ENCODE assay signal across 16 cellular contexts in the genomic region with DNA sequence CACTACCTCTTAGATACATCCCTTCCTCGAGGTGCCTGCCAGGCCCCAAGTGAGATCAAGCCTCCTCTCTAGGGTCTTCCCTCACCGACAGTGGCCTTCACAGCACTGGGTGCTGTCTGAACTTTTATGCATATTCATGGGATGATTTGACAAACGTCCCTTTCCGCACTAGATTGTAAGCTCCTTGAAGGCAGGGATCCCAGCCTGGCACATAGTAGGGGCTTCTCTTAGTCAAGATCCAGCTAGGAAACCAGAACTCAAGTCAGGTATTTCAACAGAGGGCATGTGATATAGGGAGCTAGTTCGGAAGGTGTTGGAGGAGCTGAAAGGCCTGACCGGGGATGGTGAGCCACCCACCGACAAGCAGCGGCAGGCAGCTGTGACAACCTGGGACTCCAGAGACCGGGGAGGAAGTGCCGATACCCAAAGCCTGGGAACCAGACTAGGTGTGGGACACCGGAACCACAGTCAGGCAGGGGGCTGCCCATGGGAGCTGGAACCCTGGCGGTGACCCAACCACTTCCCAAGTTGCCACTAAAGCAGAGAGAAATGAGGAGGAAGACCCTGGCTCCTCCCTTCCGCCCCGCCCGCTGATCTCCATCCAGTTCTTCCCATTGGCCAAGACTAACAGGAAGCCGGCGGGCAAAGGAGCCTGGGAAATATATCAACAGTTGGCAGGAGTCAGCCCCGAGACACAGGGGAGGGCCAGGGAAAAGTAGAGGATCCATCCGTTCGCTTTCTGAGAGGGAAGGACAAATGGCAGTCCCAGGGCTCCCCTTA. TPM values are rescaled to one million over a fixed set of nuclear protein-coding genes. Genes with fewer than 3 reads are reported as not detected.
DNase-seq lines count a peak whose midpoint lies in the region; ATAC-seq, FAIRE-seq and TF ChIP-seq lines count a peak whose summit lies in the region.
"Had no signal": no experiment of that assay in that cellular context is flagged by ENCODE, and none has a peak within 500 bp of the region (broad histone marks: within the 10 kb centered on the region; RNA-seq: fewer than 3 reads in every experiment).

No MANE protein-coding gene starts in this region.

- H2AK5ac ChIP-seq in H1 (ENCODE audit: low read depth, low read length), result no peak overlapping the region

- no peak overlapping the region for H2AFZ ChIP-seq in H1 (ENCODE audit: low read length)
- H2AFZ ChIP-seq: PC-9 had no signal

- TF ChIP-seq POLR2A in H1 (IDR thresholded peaks at IDR 0.05; ENCODE audit: control extremely low read depth in 1 of 2, low read depth in 2 of 2, low read length in 2 of 2), result no peak

- no peak overlapping the region for H3K4me2 ChIP-seq in H1 (ENCODE audit: insufficient read depth in 1 of 2, low read depth in 2 of 2, low read length in 2 of 2)
- H3K4me2 ChIP-seq: A549, PC-9 had no signal

- ATAC-seq in right cardiac atrium, result peak; percentile 67 to 81
- no peak for ATAC-seq in HG03469 (IDR thresholded peaks at IDR 0.05; ENCODE audit: unreplicated experiment)
- ATAC-seq: A549 had no signal

- H3K79me2 ChIP-seq in H1 (ENCODE audit: control insufficient read depth in 1 of 2, insufficient read depth in 2 of 2, low read length in 2 of 2), result no peaks in the 10 kb centered on the region

- POLR2A ChIA-PET in H1 (lab: Charles Lee; ENCODE audit: partially characterized antibody), result no interaction called here

- H4K91ac ChIP-seq in H1 (replicated peaks; ENCODE audit: insufficient read length, low read length), result no peak overlapping the region

- H3K9me3 ChIP-seq in right cardiac atrium (ENCODE audit: control insufficient read depth, low read length), result no peaks in the 10 kb centered on the region
- H3K9me3 ChIP-seq in left ventricle myocardium inferior (replicated peaks), result no peaks in the 10 kb centered on the region
- no peaks in the 10 kb centered on the region for H3K9me3 ChIP-seq in H1 (ENCODE audit: insufficient read depth in 2 of 2, low read depth in 1 of 2, low read length in 1 of 2)
- H3K9me3 ChIP-seq: A549, Caco-2 had no signal

- H4K20me1 ChIP-seq in H1 (replicated peaks in 1 of 2; ENCODE audit: control insufficient read depth in 1 of 2, insufficient read depth in 2 of 2, low read length in 2 of 2), result no peaks in the 10 kb centered on the region

- H2BK15ac ChIP-seq in H1 (ENCODE audit: low read length), result peak overlapping the region; percentile 77; the same call in 1 of the 2 replicates

- no peak overlapping the region for H3K23ac ChIP-seq in H1 (ENCODE audit: insufficient read length)

- no peak overlapping the region for H2BK12ac ChIP-seq in H1 (ENCODE audit: low read depth, low read length)

- H3K27me3 ChIP-seq in right cardiac atrium (ENCODE audit: control insufficient read depth, insufficient read depth), result no peaks in the 10 kb centered on the region
- H3K27me3 ChIP-seq in left ventricle myocardium inferior (ENCODE audit: low read depth), result peaks cover 5% of the 10 kb centered on the region
- no peaks in the 10 kb centered on the region for H3K27me3 ChIP-seq in H1 (replicated peaks in 1 of 4; ENCODE audit: control insufficient read depth in 3 of 4, extremely low read depth in 1 of 4, insufficient read depth in 3 of 4, low read length in 3 of 4)

- H3K4me3 ChIP-seq in right cardiac atrium (ENCODE audit: low read length) (no peak overlapping the region), left ventricle myocardium inferior (no peak overlapping the region), H1 (ENCODE audit: extremely low read depth in 1 of 4, insufficient read depth in 2 of 4, low read depth in 3 of 4, low read length in 4 of 4) (no peak overlapping the region)
- H3K4me3 ChIP-seq: A549, PC-9 had no signal

- intact Hi-C loops in right cardiac atrium (cut with DNase I), result no loop called here
- intact Hi-C loops in left ventricle myocardium inferior (cut with micrococcal nuclease), result no loop called here
- intact Hi-C loops in posterior vena cava (cut with DNase I), result no loop called here

- H3K23me2 ChIP-seq in H1 (ENCODE audit: low read depth, low read length), result no peaks in the 10 kb centered on the region

- CTCF ChIA-PET in H1 (lab: Charles Lee; ENCODE audit: partially characterized antibody), result interaction anchor here (1.1 to 10.5 kb wide), 7 partner anchors 10 to 240 kb away, joined by 3 to 120 read pairs (median 4); no protein-coding TSS in a partner anchor

- H2BK120ac ChIP-seq in H1 (replicated peaks; ENCODE audit: low read depth, low read length), result no peak overlapping the region

- H4K8ac ChIP-seq in H1 (ENCODE audit: extremely low read depth, insufficient read depth, low read length), result no peak overlapping the region

- no peak for TF ChIP-seq CTCF in left ventricle myocardium inferior (IDR thresholded peaks at IDR 0.05; ENCODE audit: borderline replicate concordance)
- no peak for TF ChIP-seq CTCF in H1 (IDR thresholded peaks at IDR 0.05; ENCODE audit: control extremely low read depth in 1 of 3, insufficient read depth in 1 of 3, low read depth in 1 of 3, low read length in 3 of 3)

- H3K14ac ChIP-seq in H1 (ENCODE audit: insufficient read length), result no peak overlapping the region

- no peak for TF ChIP-seq EP300 in H1 (IDR thresholded peaks at IDR 0.05; ENCODE audit: borderline replicate concordance in 1 of 2, low read depth in 2 of 2, low read length in 2 of 2)

- H3K79me1 ChIP-seq in H1 (ENCODE audit: low read depth, low read length), result no peaks in the 10 kb centered on the region

- no peak overlapping the region for H3K4ac ChIP-seq in H1 (replicated peaks; ENCODE audit: insufficient read length, low read depth, low read length)

- no peak overlapping the region for H3K9ac ChIP-seq in H1 (replicated peaks in 1 of 4; ENCODE audit: extremely low read depth in 1 of 4, low read depth in 3 of 4, low read length in 3 of 4)

- no peaks in the 10 kb centered on the region for H3K4me1 ChIP-seq in right cardiac atrium (ENCODE audit: control insufficient read depth, insufficient read depth, low read length)
- peaks cover 25% of the 10 kb centered on the region for H3K4me1 ChIP-seq in left ventricle myocardium inferior
- peaks cover 0 to 7% (median 0%) of the 10 kb centered on the region in 4 experiments; a peak in 4 of 7 replicates for H3K4me1 ChIP-seq in H1 (replicated peaks in 1 of 4; ENCODE audit: control insufficient read depth in 3 of 4, insufficient read depth in 4 of 4, low read length in 3 of 4)

- no peak overlapping the region for H2BK20ac ChIP-seq in H1 (ENCODE audit: low read length)

- WGBS in right cardiac atrium, result 87% methylated on average over 20 of the region's 20 CpGs
- 80% methylated on average over 20 of the region's 20 CpGs; no CpG with 5 or more reads in 1 of the 2 experiments for WGBS in H1 (ENCODE audit: extremely low coverage in 1 of 2, insufficient coverage in 1 of 2, insufficient read length in 1 of 2, insufficient replicate concordance in 2 of 2, low coverage in 1 of 2, low lambda C conversion rate in 2 of 2, missing lambda C conversion rate in 1 of 2), 2 experiments

- 0 out of 2 replicates have a peak overlapping the region, but pooled peaks have one; percentile 17 for H2BK5ac ChIP-seq in H1 (ENCODE audit: low read depth, low read length)

- no peak for FAIRE-seq in H1 (lab: Jason Lieb, UNC)
- FAIRE-seq: A549 had no signal

- no peak overlapping the region for H3K18ac ChIP-seq in H1 (ENCODE audit: extremely low read depth, low read length)

- H3K56ac ChIP-seq in H1 (replicated peaks; ENCODE audit: insufficient read length, low read depth, low read length), result no peak overlapping the region

- no peak overlapping the region for H4K5ac ChIP-seq in H1 (ENCODE audit: insufficient read length, low read depth, low read length)

- peak; percentile 62 to 79 (median 74) for DNase-seq in right cardiac atrium
- DNase-seq in left ventricle myocardium inferior, result no peak
- DNase-seq in H1 (ENCODE audit: low read depth in 1 of 2, low spot score in 2 of 2), result no peak
- DNase-seq in posterior vena cava (ENCODE audit: low spot score), result peak; percentile 79
- no peak for DNase-seq in NCI-H748 (lab: John Stamatoyannopoulos, UW; ENCODE audit: unreplicated experiment)
- DNase-seq in SW 1271 (lab: John Stamatoyannopoulos, UW), result no peak
- DNase-seq: Caco-2, DMS153, KG1, NCI-H1436 treated with DMSO at 0.1 percent for 48 hours, NCI-H2029 treated with DMSO at 0.1 percent for 48 hours, NCI-H2171 treated with DMSO at 0.1 percent for 48 hours, NCI-H82, PC-9 had no signal

- TF ChIP-seq RAD21 in H1 (IDR thresholded peaks at IDR 0.05 in 1 of 2, conservative IDR thresholded peaks at IDR 0.05 in 1 of 2; ENCODE audit: low read depth in 2 of 2, low read length in 2 of 2), result no peak

- no peak overlapping the region for H3K27ac ChIP-seq in right cardiac atrium (ENCODE audit: low read length)
- H3K27ac ChIP-seq in left ventricle myocardium inferior (replicated peaks), result no peak overlapping the region
- no peak overlapping the region for H3K27ac ChIP-seq in H1 (ENCODE audit: low read depth, low read length)
- H3K27ac ChIP-seq: A549, PC-9 had no signal

- no peaks in the 10 kb centered on the region for H3K36me3 ChIP-seq in left ventricle myocardium inferior
- no peaks in the 10 kb centered on the region for H3K36me3 ChIP-seq in H1 (ENCODE audit: control insufficient read depth in 2 of 4, insufficient read depth in 4 of 4, low read length in 3 of 4)

TF ChIP-seq in H1, 55 proteins besides CTCF, POLR2A, EP300 and RAD21 (continues in another document):
- no peak for TF ChIP-seq SIRT6 (IDR thresholded peaks at IDR 0.05; ENCODE audit: low read length)
- TF ChIP-seq, protein P1, sequence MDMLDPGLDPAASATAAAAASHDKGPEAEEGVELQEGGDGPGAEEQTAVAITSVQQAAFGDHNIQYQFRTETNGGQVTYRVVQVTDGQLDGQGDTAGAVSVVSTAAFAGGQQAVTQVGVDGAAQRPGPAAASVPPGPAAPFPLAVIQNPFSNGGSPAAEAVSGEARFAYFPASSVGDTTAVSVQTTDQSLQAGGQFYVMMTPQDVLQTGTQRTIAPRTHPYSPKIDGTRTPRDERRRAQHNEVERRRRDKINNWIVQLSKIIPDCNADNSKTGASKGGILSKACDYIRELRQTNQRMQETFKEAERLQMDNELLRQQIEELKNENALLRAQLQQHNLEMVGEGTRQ (IDR thresholded peaks at IDR 0.05; ENCODE audit: low read length), result no peak
- no peak for TF ChIP-seq GABPA (IDR thresholded peaks at IDR 0.05; ENCODE audit: borderline replicate concordance, insufficient read depth, low read length)
- no peak for TF ChIP-seq TEAD4 (IDR thresholded peaks at IDR 0.05; ENCODE audit: low read depth, low read length)

RNA-seq across cellular contexts. Expression of a gene that starts 39.8 kb away (rescaled TPM):
- 10 to 100 TPM; 16.7 to 33.6 (median 27.3) TPM for total RNA-seq in right cardiac atrium
- 23.8 TPM for polyA plus RNA-seq in right cardiac atrium
- total RNA-seq in left ventricle myocardium inferior, result 49.6 TPM
- total RNA-seq in H1 (2021; fragmentation: NEBNext Ultra II Directional; extraction: Animal tissue kit (Norgen Biotek cat#: 25700)), result 7.9 and 8.6 TPM in 2 replicates
- 10.1 and 10.3 TPM in 2 replicates for polyA plus RNA-seq in H1 (2011; rRNA removed)
- 11.5 TPM for polyA plus RNA-seq in H1 (2011; cell fraction: cytosol; rRNA removed)
- polyA plus RNA-seq in H1 (2011; cell fraction: nucleus; rRNA removed), result 5.3 TPM
- polyA plus RNA-seq in H1 (2012, experiment 1 of 2), result 6.0 to 11.2 TPM (median 8.8 TPM) in 4 replicates
- polyA plus RNA-seq in H1 (2012, experiment 2 of 2), result 5.3 TPM
- polyA plus RNA-seq in H1 (2013, experiment 1 of 2), result 6.9 TPM
- 7.0 TPM for polyA plus RNA-seq in H1 (2013, experiment 2 of 2)
- polyA minus RNA-seq in H1 (2011; rRNA and poly(A)+ RNA removed), result 3.8 and 10.3 TPM in 2 replicates
- 6.8 TPM for polyA minus RNA-seq in H1 (2011; cell fraction: cytosol; rRNA and poly(A)+ RNA removed)
- polyA minus RNA-seq in H1 (2011; cell fraction: nucleus; rRNA and poly(A)+ RNA removed), result 2.9 TPM
- total RNA-seq in posterior vena cava, result 10 to 100 TPM; 26.8 to 28.6 TPM

Comparison
In these comparisons a context has a peak if more than half of its experiments do, and no peak if none do; other contexts are left out.
1. DNase-seq: peak in right cardiac atrium (3 of 3) and posterior vena cava (single experiment); none in left ventricle myocardium inferior (single experiment), H1 (0 of 2), NCI-H748 (single experiment) and SW 1271 (0 of 2).